3 cellular contexts compared by ENCODE assay signal in the genomic region with DNA sequence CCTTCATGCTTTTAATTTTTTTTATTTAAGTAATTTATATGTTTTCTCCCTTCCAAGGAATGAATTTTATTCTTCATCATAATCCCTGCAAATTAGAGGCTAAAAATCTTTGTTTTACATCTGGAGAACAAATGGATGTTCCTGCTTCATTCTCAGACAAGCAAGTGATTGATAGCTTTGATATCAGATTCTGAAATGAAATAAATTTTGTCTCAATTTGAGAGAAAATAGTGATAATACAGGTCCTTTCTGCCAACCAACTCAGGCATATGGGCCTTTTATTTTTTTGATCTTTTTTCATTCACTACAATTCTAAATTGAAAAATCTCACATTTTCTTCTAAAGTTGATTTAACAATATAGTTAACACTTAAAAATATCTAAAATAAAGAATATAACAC.
"Had no signal": no experiment of that assay in that cellular context is flagged by ENCODE, and none has a peak within 500 bp of the region (broad histone marks: within the 10 kb centered on the region; RNA-seq: fewer than 3 reads in every experiment).

No MANE protein-coding gene starts in this region.

- H3K4me3 ChIP-seq: GM12878 had no signal

- ATAC-seq: GM12878 had no signal

- DNase-seq: GDM1, GF-D8 had no signal
